1 cellular context compared by ENCODE assay signal in the genomic region with DNA sequence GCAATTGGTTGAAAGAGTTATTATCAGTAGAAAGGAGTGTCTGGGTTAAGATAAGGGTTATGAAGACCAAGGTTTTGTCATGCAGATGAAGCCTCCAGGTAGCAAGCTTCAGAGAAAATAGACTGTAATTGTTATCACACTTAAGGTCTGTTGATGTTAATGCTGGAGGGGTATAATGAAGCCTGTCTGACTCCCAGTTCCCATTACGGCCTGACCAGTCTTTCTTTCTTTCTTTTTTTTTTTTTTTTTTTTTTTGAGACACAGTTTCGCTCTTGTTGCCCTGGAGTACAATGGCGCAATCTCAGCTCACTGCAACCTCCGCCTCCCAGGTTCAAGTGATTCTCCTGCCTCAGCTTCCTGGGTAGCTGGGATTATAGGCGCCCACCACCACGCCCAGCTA.
TF ChIP-seq lines count a peak whose summit lies in the region.

No MANE protein-coding gene starts in this region.

TF ChIP-seq in K562, 482 proteins besides CTCF, POLR2A, EP300 and RAD21:
- TF ChIP-seq CBFA2T3 (IDR thresholded peaks at IDR 0.05), result peak; percentile 46
- TF ChIP-seq CBFA2T2 (conservative IDR thresholded peaks at IDR 0.05), result 0 out of 2 replicates have a peak, but pooled peaks have one; percentile 10
- peak; percentile 47 for TF ChIP-seq CEBPB (tag; IDR thresholded peaks at IDR 0.05)
- 0 out of 2 replicates have a peak, but pooled peaks have one; percentile 66 for TF ChIP-seq ZNF384 (IDR thresholded peaks at IDR 0.05; ENCODE audit: low read depth, low read length)
- peak; percentile 39; the same call in 1 of the 2 replicates for TF ChIP-seq ARID1B (IDR thresholded peaks at IDR 0.05)
- TF ChIP-seq TRIM24 (IDR thresholded peaks at IDR 0.05), result 0 out of 4 replicates have a peak, but pooled peaks of 1 of the 2 experiments have one; percentile 11
